8 cellular contexts compared by ENCODE assay signal in genomic region chr9:77977210-77977611, GRCh38. TPM values are rescaled to one million over a fixed set of nuclear protein-coding genes. Genes with fewer than 3 reads are reported as not detected.
A peak's percentile ranks its signal among the peaks of the same experiment; 100 is the strongest.
DNase-seq lines count a peak whose midpoint lies in the region; TF ChIP-seq lines count a peak whose summit lies in the region.

No MANE protein-coding gene starts in this region.

- peak in 2 of 3 experiments; percentile 22 to 43 for TF ChIP-seq CTCF in testis (IDR thresholded peaks at IDR 0.05)

- WGBS in testis, 2 donors: 61 to 75% methylated on average over 4 of the region's 4 CpGs

- H3K36me3 ChIP-seq in mucosa of stomach (ENCODE audit: control insufficient read depth, insufficient read depth, low read length) (no peaks in the 10 kb centered on the region), testis (ENCODE audit: low read depth, missing control alignments) (no peaks in the 10 kb centered on the region)

- H3K27ac ChIP-seq in epithelial cell of prostate: peak overlapping the region; percentile 68
- H3K27ac ChIP-seq in testis: peak overlapping the region in 1 of 2 donors; percentile 13

- H3K27me3 ChIP-seq in mucosa of stomach (ENCODE audit: control insufficient read depth, insufficient read depth, low read length) (no peaks in the 10 kb centered on the region), testis (no peaks in the 10 kb centered on the region)

- no peak overlapping the region for H3K4me3 ChIP-seq in mucosa of stomach (ENCODE audit: low read length)
- H3K4me3 ChIP-seq in testis: no peak overlapping the region

- DNase-seq in GM04503 (ENCODE audit: low read depth): peak; percentile 49
- DNase-seq in NAMALWA (ENCODE audit: low spot score): peak; percentile 36
- DNase-seq in activated CD8-positive, alpha-beta memory T cell treated with anti-CD3 and anti-CD28 coated beads for 24 hours: peak; percentile 62
- DNase-seq in epithelial cell of prostate (ENCODE audit: low read depth, low spot score): peak; percentile 60
- peak; percentile 63 for DNase-seq in testis
- no peak for DNase-seq in germinal center (ENCODE audit: low spot score)
- DNase-seq in OCI-M2 (lab: John Stamatoyannopoulos, UW; ENCODE audit: unreplicated experiment): no peak

- no peaks in the 10 kb centered on the region for H3K9me3 ChIP-seq in mucosa of stomach (ENCODE audit: control insufficient read depth, low read length)
- no peaks in the 10 kb centered on the region for H3K9me3 ChIP-seq in testis

- H3K4me1 ChIP-seq in mucosa of stomach (ENCODE audit: control insufficient read depth, insufficient read depth, low read length): peaks cover 65% of the 10 kb centered on the region
- H3K4me1 ChIP-seq in testis: peaks cover 10% of the 10 kb centered on the region

- H3K9ac ChIP-seq in mucosa of stomach (ENCODE audit: low read length): peak overlapping the region; percentile 24

- TF ChIP-seq POLR2A in testis (IDR thresholded peaks at IDR 0.05): no peak

- intact Hi-C loops in testis (cut with DNase I; ENCODE audit: low total_unique reads): no loop called here

RNA-seq across cellular contexts. Expression of gene GNAQ, which starts 54.4 kb away (rescaled TPM):
- 10 to 100 TPM; 39.4 to 42.9 TPM for total RNA-seq in testis
- 23.5 TPM for polyA plus RNA-seq in testis (ENCODE audit: insufficient read depth, low read depth, low replicate concordance)

Comparison
In these comparisons a context has a peak if more than half of its experiments do, and no peak if none do; other contexts are left out.
1. DNase-seq: peak in GM04503 (single experiment), NAMALWA (single experiment), activated CD8-positive, alpha-beta memory T cell treated with anti-CD3 and anti-CD28 coated beads for 24 hours (single experiment), epithelial cell of prostate (single experiment) and testis (single experiment); none in germinal center (single experiment) and OCI-M2 (single experiment).